In genomic region chr4:86543560-86544312, GRCh38 we compare ENCODE assay signal across 17 cellular contexts. TPM values are rescaled to one million over a fixed set of nuclear protein-coding genes. Genes with fewer than 3 reads are reported as not detected.
DNase-seq lines count a peak whose midpoint lies in the region; ATAC-seq lines count a peak whose summit lies in the region.
"Had no signal": no experiment of that assay in that cellular context is flagged by ENCODE, and none has a peak within 500 bp of the region (broad histone marks: within the 10 kb centered on the region; RNA-seq: fewer than 3 reads in every experiment).

No MANE protein-coding gene starts in this region.

- peaks cover 31% of the 10 kb centered on the region for H3K4me1 Mint-ChIP-seq in activated CD4-positive, alpha-beta T cell treated with anti-CD3 and anti-CD28 coated beads, Interleukin-2, amount 10 ng/mL, durations not matched to agents 24 days and 14 days

- intact Hi-C loops in activated CD4-positive, alpha-beta T cell treated with anti-CD3 and anti-CD28 coated beads, Interleukin-2, amount 10 ng/mL, durations not matched to agents 24 days and 14 days (cut with micrococcal nuclease): loop anchor here (1.0 to 5.0 kb wide), 3 partner anchors 45 to 559 kb away; partner anchors contain the start of gene PTPN13

- H3K36me3 ChIP-seq in effector memory CD4-positive, alpha-beta T cell (ENCODE audit: control insufficient read depth, insufficient read depth, low read length): no peaks in the 10 kb centered on the region
- H3K36me3 ChIP-seq: ascending aorta, left lung, MG63, vagina, WERI-Rb-1 had no signal

- H3K4me3 Mint-ChIP-seq in activated CD4-positive, alpha-beta T cell treated with anti-CD3 and anti-CD28 coated beads, Interleukin-2, amount 10 ng/mL, durations not matched to agents 24 days and 14 days: peak overlapping the region; percentile 53

- no peaks in the 10 kb centered on the region for H3K36me3 Mint-ChIP-seq in activated CD4-positive, alpha-beta T cell treated with anti-CD3 and anti-CD28 coated beads, Interleukin-2, amount 10 ng/mL, durations not matched to agents 24 days and 14 days (ENCODE audit: low read depth)

- peaks cover 9% of the 10 kb centered on the region for H3K9me3 Mint-ChIP-seq in activated CD4-positive, alpha-beta T cell treated with anti-CD3 and anti-CD28 coated beads, Interleukin-2, amount 10 ng/mL, durations not matched to agents 24 days and 14 days
- H3K9me3 Mint-ChIP-seq: activated T-cell treated with anti-CD3 and anti-CD28 coated beads, Interleukin-2, amount 50 U/mL, for 4 hours had no signal

- peak overlapping the region; percentile 29 for H3K27ac ChIP-seq in effector memory CD4-positive, alpha-beta T cell (ENCODE audit: insufficient read depth, low read length, poor library complexity, severe bottlenecking)
- H3K27ac ChIP-seq: ascending aorta, left lung, vagina, WERI-Rb-1 had no signal

- H3K27me3 ChIP-seq in effector memory CD4-positive, alpha-beta T cell (replicated peaks; ENCODE audit: control insufficient read depth, insufficient read depth, low read length, poor library complexity, severe bottlenecking): no peaks in the 10 kb centered on the region
- H3K27me3 ChIP-seq: ascending aorta, MG63, vagina had no signal

- no peaks in the 10 kb centered on the region for H3K9me3 ChIP-seq in effector memory CD4-positive, alpha-beta T cell (ENCODE audit: control insufficient read depth, low read length)
- H3K9me3 ChIP-seq: ascending aorta, left lung, MG63, vagina had no signal

- peak overlapping the region; percentile 63 for H3K27ac Mint-ChIP-seq in activated CD4-positive, alpha-beta T cell treated with anti-CD3 and anti-CD28 coated beads, Interleukin-2, amount 10 ng/mL, durations not matched to agents 24 days and 14 days

- DNase-seq in activated CD4-positive, alpha-beta T cell treated with anti-CD3 and anti-CD28 coated beads, Interleukin-2, amount 10 ng/mL, durations not matched to agents 24 days and 14 days: no peak
- no peak for DNase-seq in activated CD4-positive, alpha-beta T cell treated with anti-CD3 and anti-CD28 coated beads for 1 hour
- DNase-seq in NCI-H82 (lab: John Stamatoyannopoulos, UW) (peak; percentile 63), renal cortical epithelial cell (ENCODE audit: low read depth) (peak; percentile 65), NAMALWA (ENCODE audit: low spot score) (no peak)
- no peak for DNase-seq in effector memory CD4-positive, alpha-beta T cell
- DNase-seq in stimulated activated CD8-positive, alpha-beta memory T cell treated with anti-CD3 and anti-CD28 coated beads, Interleukin-4, amount 100 ng/mL, for 48 hours: no peak
- DNase-seq: activated T-cell treated with anti-CD3 and anti-CD28 coated beads, Interleukin-2, amount 50 U/mL, for 4 hours; DMS53; H7; left lung; MG63; RPMI8226; WERI-Rb-1 had no signal

- peaks cover 12% of the 10 kb centered on the region for H3K4me1 ChIP-seq in effector memory CD4-positive, alpha-beta T cell (ENCODE audit: control insufficient read depth, insufficient read depth, low read length, poor library complexity, severe bottlenecking)
- H3K4me1 ChIP-seq: ascending aorta, left lung, vagina had no signal

- ATAC-seq in HG02852 (IDR thresholded peaks at IDR 0.05; ENCODE audit: unreplicated experiment): no peak

- H3K27me3 Mint-ChIP-seq in activated CD4-positive, alpha-beta T cell treated with anti-CD3 and anti-CD28 coated beads, Interleukin-2, amount 10 ng/mL, durations not matched to agents 24 days and 14 days: peaks cover 10% of the 10 kb centered on the region

- H3K4me3 ChIP-seq in effector memory CD4-positive, alpha-beta T cell (ENCODE audit: insufficient read depth, low read depth, low read length, poor library complexity, severe bottlenecking): no peak overlapping the region
- H3K4me3 ChIP-seq: ascending aorta, left lung, MG63, vagina had no signal

RNA-seq across cellular contexts. Expression of gene PTPN13, which starts 50.4 kb away (rescaled TPM):
- total RNA-seq in activated CD4-positive, alpha-beta T cell treated with anti-CD3 and anti-CD28 coated beads, Interleukin-2, amount 10 ng/mL, durations not matched to agents 24 days and 14 days: 0.12 and 0.26 TPM in 2 replicates
- total RNA-seq in renal cortical epithelial cell: 58.7 and 118 TPM in 2 replicates

Comparison
In these comparisons a context has a peak if more than half of its experiments do, and no peak if none do; other contexts are left out.
1. DNase-seq: peak in NCI-H82 (single experiment) and renal cortical epithelial cell (single experiment); none in activated CD4-positive, alpha-beta T cell treated with anti-CD3 and anti-CD28 coated beads, Interleukin-2, amount 10 ng/mL, durations not matched to agents 24 days and 14 days (single experiment), activated CD4-positive, alpha-beta T cell treated with anti-CD3 and anti-CD28 coated beads for 1 hour (single experiment), effector memory CD4-positive, alpha-beta T cell (0 of 3), stimulated activated CD8-positive, alpha-beta memory T cell treated with anti-CD3 and anti-CD28 coated beads, Interleukin-4, amount 100 ng/mL, for 48 hours (single experiment) and NAMALWA (single experiment).
2. RNA of gene PTPN13, which starts 50.4 kb away (total RNA-seq): 58.7 to 118 TPM in renal cortical epithelial cell; 0.12 to 0.26 TPM in activated CD4-positive, alpha-beta T cell treated with anti-CD3 and anti-CD28 coated beads, Interleukin-2, amount 10 ng/mL, durations not matched to agents 24 days and 14 days; every median in the first group is over 10 times any median in the second.